ENCODE assay signal across 8 cellular contexts in the genomic region with DNA sequence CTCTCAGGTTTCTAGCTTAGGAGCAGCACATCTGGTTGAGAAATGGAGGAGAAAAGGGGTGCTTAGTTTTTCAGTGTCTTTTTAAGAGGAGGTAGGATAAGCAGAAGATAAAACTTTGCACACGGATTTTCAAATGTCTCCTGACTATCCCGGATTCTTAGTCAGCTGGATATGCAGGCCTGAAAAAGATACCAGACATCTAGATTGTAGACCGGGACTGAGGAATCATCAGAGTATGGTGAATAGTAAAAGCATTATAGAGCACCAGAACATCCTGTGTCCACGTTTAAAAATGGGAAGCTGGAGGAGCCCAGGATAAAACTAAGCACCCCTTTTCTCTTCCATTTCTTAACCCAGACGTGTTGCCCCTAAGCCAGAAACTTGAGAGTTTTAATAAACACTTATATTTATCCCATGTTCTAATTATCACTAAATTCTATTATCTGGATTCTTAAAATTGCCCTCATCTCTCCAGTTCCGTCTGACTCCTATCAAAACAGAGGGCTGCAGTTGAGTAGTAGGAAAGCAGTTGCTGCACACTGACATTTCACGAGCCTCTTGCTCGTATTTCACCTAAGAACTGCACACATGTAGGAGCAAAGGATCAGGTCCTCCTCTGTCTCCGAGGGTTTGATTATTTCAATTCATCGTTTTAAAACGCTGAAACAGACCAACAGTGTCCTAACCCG. TPM values are rescaled to one million over a fixed set of nuclear protein-coding genes. Genes with fewer than 3 reads are reported as not detected.
DNase-seq lines count a peak whose midpoint lies in the region; ATAC-seq and TF ChIP-seq lines count a peak whose summit lies in the region.

No MANE protein-coding gene starts in this region.

- H3K9me3 ChIP-seq in NT2/D1 (ENCODE audit: insufficient read depth, low read length) (peaks cover 23% of the 10 kb centered on the region; the same call in 1 of the 2 replicates), mesodermal cell (ENCODE audit: control insufficient read depth, low read length) (no peaks in the 10 kb centered on the region), uterus (no peaks in the 10 kb centered on the region)

- no peak for TF ChIP-seq POLR2A in uterus (IDR thresholded peaks at IDR 0.05)

- H3K4me1 ChIP-seq in NT2/D1 (ENCODE audit: insufficient read depth, insufficient read length): peaks cover 3% of the 10 kb centered on the region
- no peaks in the 10 kb centered on the region for H3K4me1 ChIP-seq in mesodermal cell (ENCODE audit: control insufficient read depth, insufficient read depth, low read length, poor library complexity, severe bottlenecking)
- no peaks in the 10 kb centered on the region for H3K4me1 ChIP-seq in uterus

- H3K27ac ChIP-seq in mesodermal cell (ENCODE audit: low read depth, low read length, severe bottlenecking): peak overlapping the region; percentile 58
- H3K27ac ChIP-seq in uterus: peak overlapping the region; percentile 85 to 87

- 20 to 29% methylated on average over 8 to 10 of the region's 12 CpGs for WGBS in mesodermal cell (ENCODE audit: insufficient coverage in 2 of 2), 2 experiments

- H3K9ac ChIP-seq in NT2/D1 (ENCODE audit: insufficient read length, low read depth): peak overlapping the region; percentile 88

- H3K4me3 Mint-ChIP-seq in activated T-cell treated with anti-CD3 and anti-CD28 coated beads, Interleukin-2, amount 50 U/mL, for 24 hours: peak overlapping the region; percentile 91

- peak overlapping the region; percentile 95 for H3K27ac Mint-ChIP-seq in activated T-cell treated with anti-CD3 and anti-CD28 coated beads, Interleukin-2, amount 50 U/mL, for 24 hours

- H3K4me3 ChIP-seq in NT2/D1 (ENCODE audit: insufficient read length, low read depth) (peak overlapping the region; percentile 71), mesodermal cell (ENCODE audit: extremely low read depth, insufficient read depth, low read length, poor library complexity, severe bottlenecking) (peak overlapping the region; percentile 77), uterus (peak overlapping the region; percentile 72 to 76)

- no peaks in the 10 kb centered on the region for H3K9me3 Mint-ChIP-seq in activated T-cell treated with anti-CD3 and anti-CD28 coated beads, Interleukin-2, amount 50 U/mL, for 24 hours

- H3K36me3 ChIP-seq in NT2/D1 (ENCODE audit: insufficient read depth, insufficient read length, low read length): peaks cover 25% of the 10 kb centered on the region
- peaks cover 7% of the 10 kb centered on the region for H3K36me3 ChIP-seq in mesodermal cell (ENCODE audit: control insufficient read depth, insufficient read depth, low read length)
- no peaks in the 10 kb centered on the region for H3K36me3 ChIP-seq in uterus

- peak; percentile 43 for ATAC-seq in HG02938 (IDR thresholded peaks at IDR 0.05; ENCODE audit: unreplicated experiment)

- no peaks in the 10 kb centered on the region for H3K27me3 Mint-ChIP-seq in activated T-cell treated with anti-CD3 and anti-CD28 coated beads, Interleukin-2, amount 50 U/mL, for 24 hours

- intact Hi-C loops in uterus (cut with DNase I; ENCODE audit: low total_unique reads): no loop called here

- peaks cover 31% of the 10 kb centered on the region for H3K36me3 Mint-ChIP-seq in activated T-cell treated with anti-CD3 and anti-CD28 coated beads, Interleukin-2, amount 50 U/mL, for 24 hours (ENCODE audit: low read depth)

- TF ChIP-seq CTCF in uterus (IDR thresholded peaks at IDR 0.05): no peak

- H3K27me3 ChIP-seq in NT2/D1 (ENCODE audit: insufficient read depth, insufficient read length) (no peaks in the 10 kb centered on the region), uterus (no peaks in the 10 kb centered on the region)

- peaks cover 50% of the 10 kb centered on the region for H3K4me1 Mint-ChIP-seq in activated T-cell treated with anti-CD3 and anti-CD28 coated beads, Interleukin-2, amount 50 U/mL, for 24 hours (ENCODE audit: low read depth)

- DNase-seq in activated T-cell treated with anti-CD3 and anti-CD28 coated beads, Interleukin-2, amount 50 U/mL, for 24 hours: no peak
- DNase-seq in activated T-cell treated with anti-CD3 and anti-CD28 coated beads, Interleukin-2, amount 50 U/mL, for 1 hour: no peak
- DNase-seq in NT2/D1 (ENCODE audit: low read depth, low spot score) (peak; percentile 8), dedifferentiated amniotic fluid mesenchymal stem cell (ENCODE audit: extremely low spot score) (peak; percentile 32), uterus (no peak), amygdala (lab: John Stamatoyannopoulos, UW) (no peak)

RNA-seq across cellular contexts. Expression of gene PIGK, which starts 0.6 kb away (rescaled TPM):
- polyA plus RNA-seq in mesodermal cell (2013, experiment 1 of 2): 35.7 TPM
- polyA plus RNA-seq in mesodermal cell (2013, experiment 2 of 2): 36.6 TPM
- 10 to 100 TPM; 11.5 to 38.6 (median 32.6) TPM for total RNA-seq in uterus

Comparison
In these comparisons a context has a peak if more than half of its experiments do, and no peak if none do; other contexts are left out.
1. DNase-seq: peak in NT2/D1 (single experiment) and dedifferentiated amniotic fluid mesenchymal stem cell (single experiment); none in activated T-cell treated with anti-CD3 and anti-CD28 coated beads, Interleukin-2, amount 50 U/mL, for 24 hours (single experiment), activated T-cell treated with anti-CD3 and anti-CD28 coated beads, Interleukin-2, amount 50 U/mL, for 1 hour (single experiment), uterus (0 of 2) and amygdala (0 of 56).
2. Peak in every context shown above with its lines, with median percentiles within 50 percentile points of each other: H3K4me3 ChIP-seq.